8 cellular contexts compared by ENCODE assay signal in genomic region chr14:91509878-91510170, GRCh38. TPM values are rescaled to one million over a fixed set of nuclear protein-coding genes. Genes with fewer than 3 reads are reported as not detected.
DNase-seq lines count a peak whose midpoint lies in the region; ATAC-seq and TF ChIP-seq lines count a peak whose summit lies in the region.

No MANE protein-coding gene starts in this region.

- DNase-seq in CD4-positive, alpha-beta T cell, result no peak
- no peak for DNase-seq in activated naive CD8-positive, alpha-beta T cell treated with anti-CD3 and anti-CD28 coated beads, Interleukin-2, amount 10 ng/mL, durations not matched to agents 7 days and 5 days
- DNase-seq in stimulated activated naive CD8-positive, alpha-beta T cell treated with anti-CD3 and anti-CD28 coated beads, Interleukin-15, amount 100 ng/mL, for 72 hours, result no peak
- DNase-seq in NCI-H446 (lab: John Stamatoyannopoulos, UW), result no peak
- DNase-seq in GDM1 (lab: John Stamatoyannopoulos, UW), result no peak

- H3K9ac ChIP-seq in iPS-20b (ENCODE audit: low read depth, low read length), result peak overlapping the region; percentile 85

- H3K4me3 Mint-ChIP-seq in CD4-positive, alpha-beta T cell, result peak overlapping the region; percentile 100
- peak overlapping the region; percentile 88 for H3K4me3 Mint-ChIP-seq in activated naive CD8-positive, alpha-beta T cell treated with anti-CD3 and anti-CD28 coated beads, Interleukin-2, amount 10 ng/mL, durations not matched to agents 7 days and 5 days
- H3K4me3 Mint-ChIP-seq in stimulated activated naive CD8-positive, alpha-beta T cell treated with anti-CD3 and anti-CD28 coated beads, Interleukin-15, amount 100 ng/mL, for 72 hours, result peak overlapping the region; percentile 95 to 99

- peaks cover 54% of the 10 kb centered on the region for H3K36me3 Mint-ChIP-seq in CD4-positive, alpha-beta T cell (ENCODE audit: low read depth)
- H3K36me3 Mint-ChIP-seq in activated naive CD8-positive, alpha-beta T cell treated with anti-CD3 and anti-CD28 coated beads, Interleukin-2, amount 10 ng/mL, durations not matched to agents 7 days and 5 days, result peaks cover 20% of the 10 kb centered on the region

- no peaks in the 10 kb centered on the region for H3K4me1 ChIP-seq in iPS-20b (ENCODE audit: insufficient read depth, low read length)

- peak overlapping the region; percentile 100 for H3K27ac Mint-ChIP-seq in CD4-positive, alpha-beta T cell
- peak overlapping the region; percentile 100 for H3K27ac Mint-ChIP-seq in activated naive CD8-positive, alpha-beta T cell treated with anti-CD3 and anti-CD28 coated beads, Interleukin-2, amount 10 ng/mL, durations not matched to agents 7 days and 5 days
- H3K27ac Mint-ChIP-seq in stimulated activated naive CD8-positive, alpha-beta T cell treated with anti-CD3 and anti-CD28 coated beads, Interleukin-15, amount 100 ng/mL, for 72 hours, result peak overlapping the region; percentile 100

- H3K27me3 Mint-ChIP-seq in CD4-positive, alpha-beta T cell, result no peaks in the 10 kb centered on the region
- no peaks in the 10 kb centered on the region for H3K27me3 Mint-ChIP-seq in activated naive CD8-positive, alpha-beta T cell treated with anti-CD3 and anti-CD28 coated beads, Interleukin-2, amount 10 ng/mL, durations not matched to agents 7 days and 5 days
- no peaks in the 10 kb centered on the region for H3K27me3 Mint-ChIP-seq in stimulated activated naive CD8-positive, alpha-beta T cell treated with anti-CD3 and anti-CD28 coated beads, Interleukin-15, amount 100 ng/mL, for 72 hours

- peaks cover 50% of the 10 kb centered on the region for H3K4me1 Mint-ChIP-seq in CD4-positive, alpha-beta T cell (ENCODE audit: low read depth)
- peaks cover 18% of the 10 kb centered on the region for H3K4me1 Mint-ChIP-seq in activated naive CD8-positive, alpha-beta T cell treated with anti-CD3 and anti-CD28 coated beads, Interleukin-2, amount 10 ng/mL, durations not matched to agents 7 days and 5 days
- peaks cover 27% of the 10 kb centered on the region for H3K4me1 Mint-ChIP-seq in stimulated activated naive CD8-positive, alpha-beta T cell treated with anti-CD3 and anti-CD28 coated beads, Interleukin-15, amount 100 ng/mL, for 72 hours

- no peaks in the 10 kb centered on the region for H3K9me3 ChIP-seq in CD4-positive, alpha-beta T cell (ENCODE audit: control insufficient read depth, low read length)
- no peaks in the 10 kb centered on the region for H3K9me3 ChIP-seq in iPS-20b (ENCODE audit: insufficient read depth, low read depth, low read length)

- H3K27me3 ChIP-seq in CD4-positive, alpha-beta T cell (ENCODE audit: control insufficient read depth, insufficient read depth, low read length), result no peaks in the 10 kb centered on the region
- no peaks in the 10 kb centered on the region for H3K27me3 ChIP-seq in iPS-20b (ENCODE audit: insufficient read depth, low read length)

- no peaks in the 10 kb centered on the region for H3K9me3 Mint-ChIP-seq in CD4-positive, alpha-beta T cell
- no peaks in the 10 kb centered on the region for H3K9me3 Mint-ChIP-seq in activated naive CD8-positive, alpha-beta T cell treated with anti-CD3 and anti-CD28 coated beads, Interleukin-2, amount 10 ng/mL, durations not matched to agents 7 days and 5 days
- no peaks in the 10 kb centered on the region for H3K9me3 Mint-ChIP-seq in stimulated activated naive CD8-positive, alpha-beta T cell treated with anti-CD3 and anti-CD28 coated beads, Interleukin-15, amount 100 ng/mL, for 72 hours

- H3K27ac ChIP-seq in CD4-positive, alpha-beta T cell (ENCODE audit: low read depth, low read length), result peak overlapping the region; percentile 99
- H3K27ac ChIP-seq in iPS-20b (ENCODE audit: low read length), result peak overlapping the region; percentile 36

- CTCF ChIA-PET in CD4-positive, alpha-beta T cell (lab: Charles Lee), result no interaction called here

- no peak for TF ChIP-seq CTCF in CD4-positive, alpha-beta T cell (IDR thresholded peaks at IDR 0.05)

- H3K4me3 ChIP-seq in iPS-20b (ENCODE audit: low read length), result peak overlapping the region; percentile 95

- POLR2A ChIA-PET in CD4-positive, alpha-beta T cell (lab: Charles Lee), result interaction anchor here (0.7 to 2.5 kb wide), 27 partner anchors 9 to 1113 kb away, joined by 3 to 17 read pairs (median 4); partner anchors contain the start of genes ATXN3, CALM1, CPSF2 and GPR68
- POLR2A ChIA-PET in activated naive CD8-positive, alpha-beta T cell treated with anti-CD3 and anti-CD28 coated beads, Interleukin-2, amount 10 ng/mL, durations not matched to agents 7 days and 5 days (lab: Charles Lee), result interaction anchor here (0.7 to 2.5 kb wide), 17 partner anchors 9 to 1126 kb away, joined by 3 to 17 read pairs (median 3); partner anchors contain the start of genes FBLN5, TC2N and TRIP11

- H3K36me3 ChIP-seq in iPS-20b (ENCODE audit: insufficient read depth, low read depth, low read length), result peaks cover 26% of the 10 kb centered on the region

- intact Hi-C loops in CD4-positive, alpha-beta T cell (cut with DNase I, micrococcal nuclease), result loop anchor here (1.0 to 5.0 kb wide), 7 partner anchors 187 to 1282 kb away; partner anchors contain the start of genes GOLGA5 (in 1 of the 2) and TRIP11 (in 1 of the 2)

- ATAC-seq in CD4-positive, alpha-beta T cell (ENCODE audit: poor library complexity), result peak; percentile 42
- peak; percentile 28 for ATAC-seq in GM19452 (IDR thresholded peaks at IDR 0.05; ENCODE audit: unreplicated experiment)
- ATAC-seq in HG03460 (IDR thresholded peaks at IDR 0.05; ENCODE audit: unreplicated experiment), result peak; percentile 26
- peak; percentile 32 for ATAC-seq in activated naive CD8-positive, alpha-beta T cell treated with anti-CD3 and anti-CD28 coated beads, Interleukin-2, amount 10 ng/mL, durations not matched to agents 7 days and 5 days (ENCODE audit: low read depth)
- ATAC-seq in stimulated activated naive CD8-positive, alpha-beta T cell treated with anti-CD3 and anti-CD28 coated beads, Interleukin-15, amount 100 ng/mL, for 72 hours, result peak; percentile 40

RNA-seq across cellular contexts. Expression of gene PPP4R3A, which starts 0.3 kb away (rescaled TPM):
- total RNA-seq in CD4-positive, alpha-beta T cell, result 100 to 1,000 TPM; 189 to 205 TPM
- 100 to 1,000 TPM; 138 to 142 TPM for total RNA-seq in activated naive CD8-positive, alpha-beta T cell treated with anti-CD3 and anti-CD28 coated beads, Interleukin-2, amount 10 ng/mL, durations not matched to agents 7 days and 5 days
